Comparison of ENCODE assay signal across 15 cellular contexts in genomic region chr12:103313894-103314293, GRCh38.
DNase-seq lines count a peak whose midpoint lies in the region; ATAC-seq, FAIRE-seq and TF ChIP-seq lines count a peak whose summit lies in the region.
"Had no signal": no experiment of that assay in that cellular context is flagged by ENCODE, and none has a peak within 500 bp of the region (broad histone marks: within the 10 kb centered on the region; RNA-seq: fewer than 3 reads in every experiment).

No MANE protein-coding gene starts in this region.

- peak overlapping the region; percentile 6 for H3K27ac Mint-ChIP-seq in activated T-cell treated with anti-CD3 and anti-CD28 coated beads, Interleukin-2, amount 50 U/mL, for 72 hours
- H3K27ac Mint-ChIP-seq in activated B cell treated with CpG ODN at 0.5 μM for 24 hours = peak overlapping the region; percentile 67
- peak overlapping the region; percentile 12 for H3K27ac Mint-ChIP-seq in stimulated activated memory B cell treated with anti-CD40 and anti-IgM and Interleukin-4, amounts not matched to agents 10 μg/mL and 1 μg/mL and 100 μg/mL, for 72 hours

- CTCF ChIA-PET in activated B cell treated with CpG ODN at 0.5 μM for 24 hours (lab: Charles Lee) = no interaction called here

- FAIRE-seq in GM19239 (lab: Jason Lieb, UNC) = no peak
- FAIRE-seq: H1 had no signal

- H3K4me3 Mint-ChIP-seq in activated T-cell treated with anti-CD3 and anti-CD28 coated beads, Interleukin-2, amount 50 U/mL, for 72 hours = no peak overlapping the region
- H3K4me3 Mint-ChIP-seq in activated B cell treated with CpG ODN at 0.5 μM for 24 hours = no peak overlapping the region
- no peak overlapping the region for H3K4me3 Mint-ChIP-seq in stimulated activated memory B cell treated with anti-CD40 and anti-IgM and Interleukin-4, amounts not matched to agents 10 μg/mL and 1 μg/mL and 100 μg/mL, for 72 hours

- H3K36me3 Mint-ChIP-seq in activated T-cell treated with anti-CD3 and anti-CD28 coated beads, Interleukin-2, amount 50 U/mL, for 72 hours (ENCODE audit: insufficient read depth in 2 of 2) = no peaks in the 10 kb centered on the region
- peaks cover 36% of the 10 kb centered on the region for H3K36me3 Mint-ChIP-seq in activated B cell treated with CpG ODN at 0.5 μM for 24 hours (ENCODE audit: low read depth)
- peaks cover 41% of the 10 kb centered on the region for H3K36me3 Mint-ChIP-seq in stimulated activated memory B cell treated with anti-CD40 and anti-IgM and Interleukin-4, amounts not matched to agents 10 μg/mL and 1 μg/mL and 100 μg/mL, for 72 hours

- TF ChIP-seq CTCF in GM13976 (IDR thresholded peaks at IDR 0.05; ENCODE audit: borderline replicate concordance, control extremely low read depth, extremely low read depth, insufficient read depth, missing control alignments) (no peak), activated B cell treated with CpG ODN at 0.5 μM for 24 hours (IDR thresholded peaks at IDR 0.05) (no peak)

- POLR2A ChIA-PET in activated B cell treated with CpG ODN at 0.5 μM for 24 hours (lab: Charles Lee) = no interaction called here

- in situ Hi-C loops in GM13976 (cut with MboI; ENCODE audit: low sequenced_read_pairs, unreplicated experiment) = no loop called here

- peaks cover 9% of the 10 kb centered on the region for H3K4me1 Mint-ChIP-seq in activated T-cell treated with anti-CD3 and anti-CD28 coated beads, Interleukin-2, amount 50 U/mL, for 72 hours (ENCODE audit: low read depth)
- peaks cover 15% of the 10 kb centered on the region for H3K4me1 Mint-ChIP-seq in activated B cell treated with CpG ODN at 0.5 μM for 24 hours
- peaks cover 35% of the 10 kb centered on the region for H3K4me1 Mint-ChIP-seq in stimulated activated memory B cell treated with anti-CD40 and anti-IgM and Interleukin-4, amounts not matched to agents 10 μg/mL and 1 μg/mL and 100 μg/mL, for 72 hours

- intact Hi-C loops in activated B cell treated with CpG ODN at 0.5 μM for 24 hours (cut with micrococcal nuclease) = no loop called here

- H3K27me3 Mint-ChIP-seq in activated T-cell treated with anti-CD3 and anti-CD28 coated beads, Interleukin-2, amount 50 U/mL, for 72 hours (ENCODE audit: low read depth) = no peaks in the 10 kb centered on the region
- no peaks in the 10 kb centered on the region for H3K27me3 Mint-ChIP-seq in activated B cell treated with CpG ODN at 0.5 μM for 24 hours
- H3K27me3 Mint-ChIP-seq in stimulated activated memory B cell treated with anti-CD40 and anti-IgM and Interleukin-4, amounts not matched to agents 10 μg/mL and 1 μg/mL and 100 μg/mL, for 72 hours = no peaks in the 10 kb centered on the region

- ATAC-seq in activated T-cell treated with anti-CD3 and anti-CD28 coated beads, Interleukin-2, amount 50 U/mL, for 72 hours (replicated peaks in 1 of 2) = peak; percentile 43 to 49
- ATAC-seq in activated B cell treated with CpG ODN at 0.5 μM for 24 hours (ENCODE audit: low read depth) = no peak
- peak; percentile 75 for ATAC-seq in stimulated activated memory B cell treated with anti-CD40 and anti-IgM and Interleukin-4, amounts not matched to agents 10 μg/mL and 1 μg/mL and 100 μg/mL, for 72 hours
- ATAC-seq in HG03342 (IDR thresholded peaks at IDR 0.05; ENCODE audit: unreplicated experiment) = no peak
- ATAC-seq: Panc1 had no signal

- peaks cover 4 to 5% of the 10 kb centered on the region in 2 donors for H3K9me3 Mint-ChIP-seq in activated T-cell treated with anti-CD3 and anti-CD28 coated beads, Interleukin-2, amount 50 U/mL, for 72 hours
- H3K9me3 Mint-ChIP-seq in activated B cell treated with CpG ODN at 0.5 μM for 24 hours = peaks cover 18% of the 10 kb centered on the region
- H3K9me3 Mint-ChIP-seq in stimulated activated memory B cell treated with anti-CD40 and anti-IgM and Interleukin-4, amounts not matched to agents 10 μg/mL and 1 μg/mL and 100 μg/mL, for 72 hours = peaks cover 16% of the 10 kb centered on the region

- no peak for DNase-seq in activated T-cell treated with anti-CD3 and anti-CD28 coated beads, Interleukin-2, amount 50 U/mL, for 72 hours
- no peak for DNase-seq in activated T-cell treated with anti-CD3 and anti-CD28 coated beads for 4 hours
- DNase-seq in GM13976 (ENCODE audit: low spot score) = peak; percentile 41
- no peak for DNase-seq in activated B cell treated with CpG ODN at 0.5 μM for 24 hours
- DNase-seq in GM19239 (ENCODE audit: insufficient read length, low spot score) = no peak
- DNase-seq: C1 segment of cervical spinal cord, GDM1, MG63, NCI-H1092, NCI-H226, NCI-H524 treated with DMSO at 0.1 percent for 48 hours had no signal

Comparison
In these comparisons a context has a peak if more than half of its experiments do, and no peak if none do; other contexts are left out.
1. ATAC-seq: peak in activated T-cell treated with anti-CD3 and anti-CD28 coated beads, Interleukin-2, amount 50 U/mL, for 72 hours (2 of 2) and stimulated activated memory B cell treated with anti-CD40 and anti-IgM and Interleukin-4, amounts not matched to agents 10 μg/mL and 1 μg/mL and 100 μg/mL, for 72 hours (single experiment); none in activated B cell treated with CpG ODN at 0.5 μM for 24 hours (single experiment) and HG03342 (single experiment).
2. H3K27ac Mint-ChIP-seq: peak in every context shown above with its lines; median percentile 67 in activated B cell treated with CpG ODN at 0.5 μM for 24 hours; 12 in stimulated activated memory B cell treated with anti-CD40 and anti-IgM and Interleukin-4, amounts not matched to agents 10 μg/mL and 1 μg/mL and 100 μg/mL, for 72 hours; 6 in activated T-cell treated with anti-CD3 and anti-CD28 coated beads, Interleukin-2, amount 50 U/mL, for 72 hours.